Comparison of ENCODE assay signal across 8 cellular contexts in the genomic region with DNA sequence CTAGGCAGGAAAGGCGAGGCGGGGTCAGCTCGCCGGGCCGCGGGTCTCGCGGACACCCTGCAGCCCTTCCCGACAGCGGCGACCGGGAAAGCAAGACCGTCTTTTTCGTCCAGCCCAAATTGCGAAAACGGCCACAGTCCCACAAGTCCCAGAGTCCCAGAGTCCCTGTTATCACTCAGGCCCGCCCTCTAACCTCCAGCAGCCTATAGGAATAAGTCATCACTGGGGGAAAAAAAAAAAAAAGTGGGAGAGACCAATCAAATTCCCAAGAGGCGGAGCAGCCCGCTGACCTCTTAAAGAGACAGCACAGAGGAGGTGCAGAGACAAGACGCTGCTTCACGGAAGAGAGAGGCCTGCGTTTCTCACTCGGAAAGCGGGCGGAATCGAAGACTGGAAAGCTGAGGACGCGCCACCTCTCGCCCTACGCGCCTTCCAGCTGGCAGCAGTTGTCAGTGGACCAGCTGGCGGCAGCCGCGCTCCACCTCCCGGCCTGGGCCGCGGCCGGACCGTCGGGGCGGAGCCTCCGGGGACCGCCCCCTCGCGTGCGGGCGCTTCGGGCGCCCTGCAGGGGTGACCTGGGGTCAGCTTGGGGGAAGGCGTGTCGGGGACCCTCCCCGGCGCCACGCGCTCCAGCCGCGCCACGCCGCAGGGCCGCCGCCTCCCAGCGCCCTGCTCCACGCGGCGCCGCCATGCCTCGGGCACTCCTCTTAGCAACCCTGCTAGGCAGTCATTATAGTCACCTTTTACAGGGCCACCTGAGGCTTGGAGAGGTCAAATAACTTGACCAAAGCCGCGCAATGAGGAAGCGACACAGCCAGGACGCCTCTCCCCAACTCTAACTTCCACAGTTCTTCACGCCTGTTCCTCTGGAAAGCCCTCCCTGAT. TPM values are rescaled to one million over a fixed set of nuclear protein-coding genes. Genes with fewer than 3 reads are reported as not detected.
DNase-seq lines count a peak whose midpoint lies in the region; ATAC-seq and TF ChIP-seq lines count a peak whose summit lies in the region.

Gene TPRA1 (minus strand): TSS at position 141 of the 885 bp plus-strand sequence. CDS start 10,587 bp downstream, outside the sequence.

- no peaks in the 10 kb centered on the region for H3K9me3 Mint-ChIP-seq in activated naive CD4-positive, alpha-beta T cell treated with anti-CD3 and anti-CD28 coated beads, Interleukin-2, amount 50 U/mL, for 24 hours

- H3K36me3 Mint-ChIP-seq in activated naive CD4-positive, alpha-beta T cell treated with anti-CD3 and anti-CD28 coated beads, Interleukin-2, amount 50 U/mL, for 24 hours = no peaks in the 10 kb centered on the region

- TF ChIP-seq POLR2A in NB4 (IDR thresholded peaks at IDR 0.05; ENCODE audit: extremely low read depth, insufficient read length) = peak; percentile 52

- peak; percentile 99 for DNase-seq in GM10266 (ENCODE audit: extremely low spot score)
- DNase-seq in NB4 (ENCODE audit: low read depth) = peak; percentile 98
- DNase-seq in glomerular endothelial cell (ENCODE audit: extremely low read depth, low read depth, low spot score) = peak; percentile 90
- DNase-seq in occipital lobe (lab: John Stamatoyannopoulos, UW) = peak; percentile 90

- H3K4me3 ChIP-seq in NB4 (ENCODE audit: low read depth, low read length) = peak within 1 kb of the TSS; percentile 80

- H3K4me3 Mint-ChIP-seq in activated naive CD4-positive, alpha-beta T cell treated with anti-CD3 and anti-CD28 coated beads, Interleukin-2, amount 50 U/mL, for 24 hours = peak within 1 kb of the TSS; percentile 94

- peak within 1 kb of the TSS; percentile 77 for H3K27ac ChIP-seq in temporal lobe (ENCODE audit: low read depth, low read length)

- ATAC-seq in HG02571 (IDR thresholded peaks at IDR 0.05; ENCODE audit: unreplicated experiment) = peak; percentile 72
- peak; percentile 93 for ATAC-seq in SK-N-SH treated with all-trans-retinoic acid at 6 μM for 48 hours

- H3K27me3 Mint-ChIP-seq in activated naive CD4-positive, alpha-beta T cell treated with anti-CD3 and anti-CD28 coated beads, Interleukin-2, amount 50 U/mL, for 24 hours = no peaks in the 10 kb centered on the region

- H3K27ac Mint-ChIP-seq in activated naive CD4-positive, alpha-beta T cell treated with anti-CD3 and anti-CD28 coated beads, Interleukin-2, amount 50 U/mL, for 24 hours = peak within 1 kb of the TSS; percentile 98

- H3K4me1 Mint-ChIP-seq in activated naive CD4-positive, alpha-beta T cell treated with anti-CD3 and anti-CD28 coated beads, Interleukin-2, amount 50 U/mL, for 24 hours = peaks cover 32% of the 10 kb centered on the region

- TF ChIP-seq CTCF in GM10266 (IDR thresholded peaks at IDR 0.05; ENCODE audit: control insufficient read depth, insufficient read depth, low read depth, missing control alignments) (peak; percentile 58), NB4 (IDR thresholded peaks at IDR 0.05; ENCODE audit: low read depth, low read length) (peak; percentile 14)

TF ChIP-seq in SK-N-SH treated with all-trans-retinoic acid at 6 μM for 48 hours, 23 proteins besides CTCF, POLR2A, EP300 and RAD21:
- TF ChIP-seq ESRRG (CRISPR knock-in tag; IDR thresholded peaks at IDR 0.05) (no peak), ARNTL (CRISPR knock-in tag; IDR thresholded peaks at IDR 0.05; ENCODE audit: borderline replicate concordance, low read depth) (no peak), PATZ1 (CRISPR knock-in tag; IDR thresholded peaks at IDR 0.05; ENCODE audit: borderline replicate concordance) (no peak), ZNF565 (CRISPR knock-in tag; conservative IDR thresholded peaks at IDR 0.05; ENCODE audit: low read depth) (no peak), GLIS3 (CRISPR knock-in tag; IDR thresholded peaks at IDR 0.05) (no peak), ISL1 (CRISPR knock-in tag; IDR thresholded peaks at IDR 0.05) (no peak), POU6F1 (CRISPR knock-in tag; IDR thresholded peaks at IDR 0.05; ENCODE audit: borderline replicate concordance, low read depth) (no peak), ZNF70 (CRISPR knock-in tag; IDR thresholded peaks at IDR 0.05) (no peak), RARB (CRISPR knock-in tag; IDR thresholded peaks at IDR 0.05) (no peak), CSRNP3 (CRISPR knock-in tag; IDR thresholded peaks at IDR 0.05) (no peak), CSDC2 (CRISPR knock-in tag; IDR thresholded peaks at IDR 0.05) (no peak), TCF4 (CRISPR knock-in tag; IDR thresholded peaks at IDR 0.05; ENCODE audit: borderline replicate concordance) (no peak)
- TF ChIP-seq, protein P1, sequence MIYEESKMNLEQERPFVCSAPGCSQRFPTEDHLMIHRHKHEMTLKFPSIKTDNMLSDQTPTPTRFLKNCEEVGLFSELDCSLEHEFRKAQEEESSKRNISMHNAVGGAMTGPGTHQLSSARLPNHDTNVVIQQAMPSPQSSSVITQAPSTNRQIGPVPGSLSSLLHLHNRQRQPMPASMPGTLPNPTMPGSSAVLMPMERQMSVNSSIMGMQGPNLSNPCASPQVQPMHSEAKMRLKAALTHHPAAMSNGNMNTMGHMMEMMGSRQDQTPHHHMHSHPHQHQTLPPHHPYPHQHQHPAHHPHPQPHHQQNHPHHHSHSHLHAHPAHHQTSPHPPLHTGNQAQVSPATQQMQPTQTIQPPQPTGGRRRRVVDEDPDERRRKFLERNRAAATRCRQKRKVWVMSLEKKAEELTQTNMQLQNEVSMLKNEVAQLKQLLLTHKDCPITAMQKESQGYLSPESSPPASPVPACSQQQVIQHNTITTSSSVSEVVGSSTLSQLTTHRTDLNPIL (CRISPR knock-in tag; IDR thresholded peaks at IDR 0.05; ENCODE audit: low read depth) = no peak
TF ChIP-seq in SK-N-SH treated with all-trans-retinoic acid at 6 μM for 48 hours: peak in this region for 0.

RNA-seq across cellular contexts. Expression of gene TPRA1, which starts in this region (rescaled TPM):
- total RNA-seq in glomerular endothelial cell (51.9 and 59.3 TPM in 2 replicates), occipital lobe (18.6 TPM), temporal lobe (9.6 TPM)

Comparison
In these comparisons a context has a peak if more than half of its experiments do, and no peak if none do; other contexts are left out.
1. Peak in every context shown above with its lines: DNase-seq, ATAC-seq, H3K4me3 ChIP-seq and H3K27ac ChIP-seq.